Comparison of ENCODE assay signal across 1 cellular context in genomic region chr19:1260749-1261511, GRCh38.
TF ChIP-seq lines count a peak whose summit lies in the region.

No MANE protein-coding gene starts in this region.

TF ChIP-seq in HEK293, 187 proteins besides CTCF, POLR2A, EP300 and RAD21 (continued from another document and continues in another):
- TF ChIP-seq ZBTB11 (tag by site-specific recombination; conservative IDR thresholded peaks at IDR 0.05; ENCODE audit: low read depth) (no peak), REPIN1 (tag by site-specific recombination; IDR thresholded peaks at IDR 0.05; ENCODE audit: low read depth) (no peak), ZNF394 (tag by site-specific recombination; IDR thresholded peaks at IDR 0.05; ENCODE audit: borderline replicate concordance) (no peak), PBX3 (CRISPR knock-in tag; IDR thresholded peaks at IDR 0.05) (peak; percentile 98), PRDM1 (tag by site-specific recombination; IDR thresholded peaks at IDR 0.05) (no peak), PRDM2 (tag by site-specific recombination; IDR thresholded peaks at IDR 0.05; ENCODE audit: borderline replicate concordance) (no peak; the same call in 1 of the 2 replicates), ZNF501 (tag by site-specific recombination; IDR thresholded peaks at IDR 0.05) (no peak), ZNF175 (tag by site-specific recombination; IDR thresholded peaks at IDR 0.05) (no peak), ZNF629 (tag by site-specific recombination; IDR thresholded peaks at IDR 0.05) (peak; percentile 82), SP2 (tag by site-specific recombination; IDR thresholded peaks at IDR 0.05) (peak; percentile 97), ZNF292 (tag by site-specific recombination; IDR thresholded peaks at IDR 0.05; ENCODE audit: borderline replicate concordance, low read depth) (no peak), ZNF221 (tag by site-specific recombination; IDR thresholded peaks at IDR 0.05; ENCODE audit: borderline replicate concordance) (no peak), ELK4 (IDR thresholded peaks at IDR 0.05; ENCODE audit: borderline replicate concordance, low read depth, low read length) (no peak), ZNF398 (tag by site-specific recombination; IDR thresholded peaks at IDR 0.05) (peak; percentile 87), ZBTB26 (tag by site-specific recombination; optimal IDR thresholded peaks at IDR 0.05) (peak; percentile 95), ZNF248 (tag by site-specific recombination; IDR thresholded peaks at IDR 0.05) (no peak), ZNF280C (tag by site-specific recombination; IDR thresholded peaks at IDR 0.05) (no peak), ZNF146 (tag by site-specific recombination; IDR thresholded peaks at IDR 0.05) (no peak), ZBTB48 (tag by site-specific recombination; IDR thresholded peaks at IDR 0.05) (peak; percentile 93), ZSCAN5A (tag by site-specific recombination; IDR thresholded peaks at IDR 0.05) (peak; percentile 31; the same call in 1 of the 2 replicates), ZNF580 (tag by site-specific recombination; IDR thresholded peaks at IDR 0.05) (no peak), ZXDB (tag by site-specific recombination; IDR thresholded peaks at IDR 0.05) (no peak), SP3 (tag by site-specific recombination; IDR thresholded peaks at IDR 0.05) (peak; percentile 95), TSHZ1 (tag by site-specific recombination; IDR thresholded peaks at IDR 0.05; ENCODE audit: borderline replicate concordance) (no peak), ATF2 (tag by site-specific recombination; IDR thresholded peaks at IDR 0.05; ENCODE audit: low read depth) (peak; percentile 96), ZNF302 (tag by site-specific recombination; IDR thresholded peaks at IDR 0.05; ENCODE audit: low read depth) (no peak), ZNF677 (tag by site-specific recombination; IDR thresholded peaks at IDR 0.05) (no peak)
